ENCODE assay signal across 1 cellular context in genomic region chr13:27211271-27211670, GRCh38.
TF ChIP-seq lines count a peak whose summit lies in the region.

No MANE protein-coding gene starts in this region.

TF ChIP-seq in HCT116, 20 proteins besides CTCF, POLR2A, EP300 and RAD21 (continued from another document):
- no peak for TF ChIP-seq ZBTB33 (IDR thresholded peaks at IDR 0.05; ENCODE audit: extremely low read depth, insufficient replicate concordance, low read length)
- no peak for TF ChIP-seq SP1 (IDR thresholded peaks at IDR 0.05; ENCODE audit: low read depth)
- no peak for TF ChIP-seq ZNF274 (IDR thresholded peaks at IDR 0.05; ENCODE audit: low read depth, low read length)
- TF ChIP-seq EZH2 (IDR thresholded peaks at IDR 0.05), result no peak
- no peak for TF ChIP-seq TCF7L2 (IDR thresholded peaks at IDR 0.05; ENCODE audit: borderline replicate concordance, extremely low read depth, insufficient read depth, insufficient read length)
- TF ChIP-seq ZFX (IDR thresholded peaks at IDR 0.05), result no peak
- no peak for TF ChIP-seq FOSL1 (IDR thresholded peaks at IDR 0.05; ENCODE audit: low read depth)
TF ChIP-seq in HCT116: peak in this region for 0.
